8 cellular contexts compared by ENCODE assay signal in genomic region chr19:55676384-55676783, GRCh38. TPM values are rescaled to one million over a fixed set of nuclear protein-coding genes. Genes with fewer than 3 reads are reported as not detected.
DNase-seq lines count a peak whose midpoint lies in the region; ATAC-seq and TF ChIP-seq lines count a peak whose summit lies in the region.

No MANE protein-coding gene starts in this region.

- H3K9me3 ChIP-seq in DOHH2 (ENCODE audit: control insufficient read depth, insufficient read depth, low read length): no peaks in the 10 kb centered on the region
- no peaks in the 10 kb centered on the region for H3K9me3 ChIP-seq in PC-9 (ENCODE audit: insufficient read depth, low read depth)
- H3K9me3 ChIP-seq in endodermal cell (ENCODE audit: control insufficient read depth, low read length): no peaks in the 10 kb centered on the region
- H3K9me3 ChIP-seq in neuron (ENCODE audit: low read length): no peaks in the 10 kb centered on the region

- ATAC-seq in GM21786 (IDR thresholded peaks at IDR 0.05; ENCODE audit: unreplicated experiment) (no peak), HG03139 (IDR thresholded peaks at IDR 0.05; ENCODE audit: unreplicated experiment) (no peak)

- POLR2A ChIA-PET in PC-9 (lab: Charles Lee; ENCODE audit: unreplicated experiment): no interaction called here

- H3F3A ChIP-seq in DOHH2 (ENCODE audit: control insufficient read depth, insufficient read depth): peaks cover 42% of the 10 kb centered on the region
- H3F3A ChIP-seq in PC-9 (ENCODE audit: insufficient read depth, low read depth): peaks cover 32% of the 10 kb centered on the region

- peaks cover 53% of the 10 kb centered on the region for H3K36me3 Mint-ChIP-seq in endodermal cell (ENCODE audit: low read depth)

- H3K9me3 Mint-ChIP-seq in endodermal cell: no peaks in the 10 kb centered on the region

- no peaks in the 10 kb centered on the region for H3K27me3 Mint-ChIP-seq in endodermal cell (ENCODE audit: insufficient read depth)

- CTCF ChIA-PET in PC-9 (lab: Charles Lee): interaction anchor here (0.5 to 0.7 kb wide), 2 partner anchors 9 to 444 kb away, joined by 5 to 7 read pairs; no protein-coding TSS in a partner anchor

- H3K4me1 ChIP-seq in DOHH2 (ENCODE audit: control insufficient read depth, low read length) (peaks cover 58% of the 10 kb centered on the region), PC-9 (replicated peaks; ENCODE audit: insufficient read depth) (peaks cover 26% of the 10 kb centered on the region), endodermal cell (ENCODE audit: control insufficient read depth, insufficient read depth, low read length) (peaks cover 3% of the 10 kb centered on the region), neuron (ENCODE audit: insufficient read depth, low read length) (peaks cover 22% of the 10 kb centered on the region)

- H3K27ac Mint-ChIP-seq in endodermal cell: peak overlapping the region; percentile 3

- H3K4me1 Mint-ChIP-seq in endodermal cell: peaks cover 28% of the 10 kb centered on the region

- TF ChIP-seq CTCF in DOHH2 (IDR thresholded peaks at IDR 0.05; ENCODE audit: low read depth, low read length, poor library complexity, severe bottlenecking) (peak; percentile 41), PC-9 (conservative IDR thresholded peaks at IDR 0.05) (no peak), endodermal cell (conservative IDR thresholded peaks at IDR 0.05) (no peak)

- intact Hi-C loops in PC-9 (cut with micrococcal nuclease; ENCODE audit: unreplicated experiment): no loop called here

- H3K4me2 ChIP-seq in DOHH2 (ENCODE audit: low read length): peak overlapping the region; percentile 92
- H3K4me2 ChIP-seq in PC-9: peak overlapping the region; percentile 92

- H3K36me3 ChIP-seq in DOHH2 (ENCODE audit: control insufficient read depth, low read length) (peaks cover 85% of the 10 kb centered on the region), PC-9 (ENCODE audit: low read depth) (peaks cover 40% of the 10 kb centered on the region), endodermal cell (ENCODE audit: control insufficient read depth, insufficient read depth, low read length) (peaks cover 42% of the 10 kb centered on the region), neuron (ENCODE audit: insufficient read depth, low read length) (peaks cover 47% of the 10 kb centered on the region)

- peak overlapping the region; percentile 90 for H3K4me3 ChIP-seq in DOHH2 (ENCODE audit: low read length)
- peak overlapping the region; percentile 93 for H3K4me3 ChIP-seq in PC-9
- H3K4me3 ChIP-seq in endodermal cell (ENCODE audit: low read length): peak overlapping the region; percentile 88
- peak overlapping the region; percentile 80 for H3K4me3 ChIP-seq in neuron (ENCODE audit: low read length)

- H4K20me1 ChIP-seq in DOHH2 (ENCODE audit: control insufficient read depth, insufficient read depth, low read depth, low read length) (peaks cover 15% of the 10 kb centered on the region; the same call in 1 of the 2 replicates), PC-9 (ENCODE audit: insufficient read depth) (peaks cover 57% of the 10 kb centered on the region)

- no peaks in the 10 kb centered on the region for H3K27me3 ChIP-seq in DOHH2 (ENCODE audit: control insufficient read depth, low read length)
- H3K27me3 ChIP-seq in PC-9 (ENCODE audit: insufficient read depth, low read depth): no peaks in the 10 kb centered on the region
- H3K27me3 ChIP-seq in endodermal cell (ENCODE audit: control insufficient read depth, insufficient read depth, low read length, poor library complexity, severe bottlenecking): no peaks in the 10 kb centered on the region
- H3K27me3 ChIP-seq in neuron (ENCODE audit: insufficient read depth, low read length): no peaks in the 10 kb centered on the region

- peak overlapping the region; percentile 90 for H3K4me3 Mint-ChIP-seq in endodermal cell

- H3K9me2 ChIP-seq in DOHH2 (replicated peaks; ENCODE audit: control insufficient read depth, low read length) (no peaks in the 10 kb centered on the region), PC-9 (ENCODE audit: insufficient read depth) (no peaks in the 10 kb centered on the region)

- no peak overlapping the region for H3K9ac ChIP-seq in endodermal cell (ENCODE audit: extremely low read depth, low read length, poor library complexity, severe bottlenecking)

- WGBS in endodermal cell (ENCODE audit: insufficient coverage in 1 of 2, insufficient read length in 1 of 2), 2 experiments: 95 to 97% methylated on average over 3 to 5 of the region's 5 CpGs

- DNase-seq in PC-9 (no peak), endodermal cell (no peak), GM19240 (ENCODE audit: insufficient read length, low spot score) (no peak), NCI-H1092 (lab: John Stamatoyannopoulos, UW) (no peak)

- H3K27ac ChIP-seq in DOHH2 (ENCODE audit: low read depth, low read length) (peak overlapping the region; percentile 90), PC-9 (no peak overlapping the region), endodermal cell (ENCODE audit: low read depth, low read length) (no peak overlapping the region)

- no TSS peak for BruUV-seq in PC-9 (replicated peaks; lab: Mats Ljungman, UMichigan)

- H2AFZ ChIP-seq in PC-9 (no peak overlapping the region), neuron (ENCODE audit: low read depth, low read length) (no peak overlapping the region)

- H3K79me2 ChIP-seq in DOHH2 (ENCODE audit: control insufficient read depth, low read length) (peaks cover 93% of the 10 kb centered on the region), PC-9 (ENCODE audit: low read depth) (peaks cover 84% of the 10 kb centered on the region)

RNA-seq across cellular contexts. Expression of gene EPN1, which starts 1.4 kb away (rescaled TPM):
- total RNA-seq in PC-9 (2021) (232 and 274 TPM in 2 replicates), endodermal cell (100 to 1,000 TPM; 148 to 149 TPM)
- 79.8 TPM for polyA plus RNA-seq in endodermal cell (2013, experiment 1 of 2)
- 73.0 TPM for polyA plus RNA-seq in endodermal cell (2013, experiment 2 of 2)

RNA-seq across cellular contexts. Expression of gene U2AF2, which starts 21.5 kb away (rescaled TPM):
- total RNA-seq in PC-9 (2021) (252 and 323 TPM in 2 replicates), endodermal cell (100 to 1,000 TPM; 264 to 293 TPM)
- 180 TPM for polyA plus RNA-seq in endodermal cell (2013, experiment 1 of 2)
- polyA plus RNA-seq in endodermal cell (2013, experiment 2 of 2): 161 TPM

RNA-seq across cellular contexts. Expression of gene CCDC106, which starts 28.4 kb away (rescaled TPM):
- total RNA-seq in PC-9 (2021) (3.2 and 6.7 TPM in 2 replicates), endodermal cell (10 to 100 TPM; 18.0 to 24.9 TPM)
- 16.2 TPM for polyA plus RNA-seq in endodermal cell (2013, experiment 1 of 2)
- polyA plus RNA-seq in endodermal cell (2013, experiment 2 of 2): 14.6 TPM

RNA-seq across cellular contexts. Expression of gene ZNF581, which starts 32.9 kb away (rescaled TPM):
- total RNA-seq in PC-9 (2021) (53.5 and 81.9 TPM in 2 replicates), endodermal cell (10 to 100 TPM; 47.2 to 48.7 TPM)
- 41.7 TPM for polyA plus RNA-seq in endodermal cell (2013, experiment 1 of 2)
- 38.5 TPM for polyA plus RNA-seq in endodermal cell (2013, experiment 2 of 2)

RNA-seq across cellular contexts. Expression of gene ZNF580, which starts 35.6 kb away (rescaled TPM):
- total RNA-seq in PC-9 (2021): 56.6 and 64.7 TPM in 2 replicates
- 10 to 100 TPM; 27.3 to 38.6 TPM for total RNA-seq in endodermal cell
- 35.6 TPM for polyA plus RNA-seq in endodermal cell (2013, experiment 1 of 2)
- 31.7 TPM for polyA plus RNA-seq in endodermal cell (2013, experiment 2 of 2)
